In genomic region chr21:44923481-44924084, GRCh38 we compare ENCODE assay signal across 1 cellular context.
TF ChIP-seq lines count a peak whose summit lies in the region.

No MANE protein-coding gene starts in this region.

TF ChIP-seq in GM12878, 131 proteins besides CTCF, POLR2A, EP300 and RAD21:
- TF ChIP-seq ZBTB33 (IDR thresholded peaks at IDR 0.05) (no peak), MLLT1 (IDR thresholded peaks at IDR 0.05) (peak; percentile 96)
TF ChIP-seq in GM12878: peak in this region for 1.
